ENCODE assay signal across 1 cellular context in genomic region chr3:125137432-125138033, GRCh38.
TF ChIP-seq lines count a peak whose summit lies in the region.

No MANE protein-coding gene starts in this region.

TF ChIP-seq in GM12878, 131 proteins besides CTCF, POLR2A, EP300 and RAD21 (continued from another document):
- TF ChIP-seq PBX3 (IDR thresholded peaks at IDR 0.05; ENCODE audit: insufficient replicate concordance, low read depth, low read length) (peak; percentile 7), BCL3 (IDR thresholded peaks at IDR 0.05; ENCODE audit: borderline replicate concordance, insufficient read depth, low read depth, low read length, poor library complexity, severe bottlenecking) (peak; percentile 87), SRF (IDR thresholded peaks at IDR 0.05; ENCODE audit: low read depth in 2 of 2, low read length in 2 of 2) (no peak), TCF3 (IDR thresholded peaks at IDR 0.05; ENCODE audit: borderline replicate concordance, insufficient read depth, low read depth, low read length) (peak; percentile 28; the same call in 1 of the 2 replicates)
